In the genomic region with DNA sequence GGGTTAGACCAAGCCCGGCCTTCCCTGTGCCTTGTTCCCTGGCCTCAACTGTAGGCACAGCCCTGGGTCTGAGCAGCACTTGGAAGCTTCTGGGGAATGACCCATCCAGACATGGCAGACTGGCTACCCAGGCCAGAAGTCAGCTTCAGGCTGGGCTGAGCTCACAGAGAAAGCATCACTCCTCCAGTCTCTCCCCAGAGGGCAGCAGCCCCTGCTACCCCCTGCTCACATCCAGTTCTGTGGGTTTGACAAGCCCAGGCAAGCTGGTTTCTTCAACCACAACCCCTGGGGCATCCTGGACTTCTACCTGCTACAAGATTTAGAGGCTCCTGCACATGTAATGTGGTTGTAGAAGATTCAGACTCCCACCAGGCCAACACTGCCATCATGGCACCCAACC, we compare ENCODE assay signal across 22 cellular contexts. TPM values are rescaled to one million over a fixed set of nuclear protein-coding genes. Genes with fewer than 3 reads are reported as not detected.
"Had no signal": no experiment of that assay in that cellular context is flagged by ENCODE, and none has a peak within 500 bp of the region (broad histone marks: within the 10 kb centered on the region; RNA-seq: fewer than 3 reads in every experiment).

No MANE protein-coding gene starts in this region.

- H3K4me3 Mint-ChIP-seq: activated CD4-positive, alpha-beta T cell treated with anti-CD3 and anti-CD28 coated beads, Interleukin-2, amount 10 ng/mL, durations not matched to agents 24 days and 14 days; activated T-helper 1 cell treated with anti-CD3 and anti-CD28 coated beads, Interleukin-12 subunit alpha, Interleukin-12 subunit beta, Interleukin-2, Interleukin-4 antibody, amounts not matched to agents 30 ng/mL and 10 ng/mL and 1 ng/mL, durations not matched to agents 14 hours and 24 hours and 36 hours; natural killer cell treated with Interleukin-12 subunit alpha and Interleukin-12 subunit beta and Interleukin-15 and Interleukin-18, amount 100 ng/mL, for 72 hours; stimulated activated naive CD8-positive, alpha-beta T cell treated with anti-CD3 and anti-CD28 coated beads, Interleukin-15, Interleukin-2, amounts not matched to agents 100 ng/mL and 50 ng/mL, for 24 hours; T-helper 2 cell treated with Interferon-gamma antibody and Interleukin-4, amounts not matched to agents 5 μg/mL and 100 μg/mL, for 36 hours; type B pancreatic cell had no signal

- H3K4me1 ChIP-seq: ascending aorta, breast epithelium, suprapubic skin had no signal

- DNase-seq: activated CD4-positive, alpha-beta T cell treated with anti-CD3 and anti-CD28 coated beads, Interleukin-2, amount 10 ng/mL, durations not matched to agents 24 days and 14 days; activated CD4-positive, CD25-positive, alpha-beta regulatory T cell; activated CD8-positive, alpha-beta memory T cell treated with anti-CD3 and anti-CD28 coated beads for 24 hours; immature natural killer cell; occipital lobe; right cardiac atrium; small intestine; stimulated activated CD4-positive, alpha-beta T cell treated with anti-CD3 and anti-CD28 coated beads, Interleukin-4, amount 100 ng/mL, for 4 hours; SW 1271 had no signal

- ATAC-seq: natural killer cell treated with Interleukin-12 subunit alpha and Interleukin-12 subunit beta and Interleukin-15 and Interleukin-18, amount 100 ng/mL, for 72 hours; right cardiac atrium had no signal

- H3K27ac Mint-ChIP-seq: activated CD4-positive, alpha-beta T cell treated with anti-CD3 and anti-CD28 coated beads, Interleukin-2, amount 10 ng/mL, durations not matched to agents 24 days and 14 days; activated T-helper 1 cell treated with anti-CD3 and anti-CD28 coated beads, Interleukin-12 subunit alpha, Interleukin-12 subunit beta, Interleukin-2, Interleukin-4 antibody, amounts not matched to agents 30 ng/mL and 10 ng/mL and 1 ng/mL, durations not matched to agents 14 hours and 24 hours and 36 hours; natural killer cell treated with Interleukin-12 subunit alpha and Interleukin-12 subunit beta and Interleukin-15 and Interleukin-18, amount 100 ng/mL, for 72 hours; progenitor cell of endocrine pancreas; stimulated activated naive CD8-positive, alpha-beta T cell treated with anti-CD3 and anti-CD28 coated beads, Interleukin-15, Interleukin-2, amounts not matched to agents 100 ng/mL and 50 ng/mL, for 24 hours; T-helper 2 cell treated with Interferon-gamma antibody and Interleukin-4, amounts not matched to agents 5 μg/mL and 100 μg/mL, for 36 hours; type B pancreatic cell had no signal

- H3K9me3 Mint-ChIP-seq: activated CD4-positive, alpha-beta T cell treated with anti-CD3 and anti-CD28 coated beads, Interleukin-2, amount 10 ng/mL, durations not matched to agents 24 days and 14 days; activated T-helper 1 cell treated with anti-CD3 and anti-CD28 coated beads, Interleukin-12 subunit alpha, Interleukin-12 subunit beta, Interleukin-2, Interleukin-4 antibody, amounts not matched to agents 30 ng/mL and 10 ng/mL and 1 ng/mL, durations not matched to agents 14 hours and 24 hours and 36 hours; natural killer cell treated with Interleukin-12 subunit alpha and Interleukin-12 subunit beta and Interleukin-15 and Interleukin-18, amount 100 ng/mL, for 72 hours; T-helper 2 cell treated with Interferon-gamma antibody and Interleukin-4, amounts not matched to agents 5 μg/mL and 100 μg/mL, for 36 hours; type B pancreatic cell had no signal

- H3K27ac ChIP-seq: ascending aorta, breast epithelium, esophagus muscularis mucosa, suprapubic skin had no signal

- H3K9me3 ChIP-seq: suprapubic skin had no signal

- H3K36me3 ChIP-seq: ascending aorta, breast epithelium, suprapubic skin had no signal

- H3K27me3 ChIP-seq: ascending aorta, breast epithelium, suprapubic skin had no signal

- H3K27me3 Mint-ChIP-seq: stimulated activated naive CD8-positive, alpha-beta T cell treated with anti-CD3 and anti-CD28 coated beads, Interleukin-15, Interleukin-2, amounts not matched to agents 100 ng/mL and 50 ng/mL, for 24 hours had no signal

- H3K4me3 ChIP-seq: ascending aorta, breast epithelium, esophagus muscularis mucosa, suprapubic skin had no signal

RNA-seq across cellular contexts. Expression of a gene that starts 9.0 kb away (rescaled TPM):
- total RNA-seq: activated CD4-positive, alpha-beta T cell treated with anti-CD3 and anti-CD28 coated beads, Interleukin-2, amount 10 ng/mL, durations not matched to agents 24 days and 14 days; activated T-helper 1 cell treated with anti-CD3 and anti-CD28 coated beads, Interleukin-12 subunit alpha, Interleukin-12 subunit beta, Interleukin-2, Interleukin-4 antibody, amounts not matched to agents 30 ng/mL and 10 ng/mL and 1 ng/mL, durations not matched to agents 14 hours and 24 hours and 36 hours; ascending aorta; breast epithelium; dermis microvascular lymphatic vessel endothelial cell; lower leg skin; mesenteric fat pad; natural killer cell treated with Interleukin-12 subunit alpha and Interleukin-12 subunit beta and Interleukin-15 and Interleukin-18, amount 100 ng/mL, for 72 hours; occipital lobe; progenitor cell of endocrine pancreas; suprapubic skin had no signal
- polyA plus RNA-seq: immature natural killer cell had no signal
